Comparison of ENCODE assay signal across 1 cellular context in the genomic region with DNA sequence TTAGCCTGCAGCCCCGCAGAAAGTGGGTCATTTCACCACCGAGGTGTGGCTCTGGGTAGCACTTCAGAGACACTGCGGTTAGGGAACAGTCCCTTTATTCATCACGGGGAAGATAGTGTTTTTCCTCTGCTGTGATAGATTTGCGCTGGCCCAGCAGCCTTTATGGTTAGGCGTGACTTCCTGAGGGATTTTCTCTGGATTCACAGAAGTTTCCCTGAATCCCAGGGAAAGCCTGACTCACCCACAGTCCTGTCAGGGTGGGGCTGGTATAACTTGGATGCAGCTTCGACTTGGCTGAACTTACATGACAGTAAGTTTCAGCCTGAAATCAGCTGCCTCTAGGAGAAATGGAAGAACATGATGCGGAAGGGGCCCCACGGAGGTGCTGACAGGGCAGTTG.
TF ChIP-seq lines count a peak whose summit lies in the region.

No MANE protein-coding gene starts in this region.

TF ChIP-seq in SK-N-SH, 30 proteins besides CTCF, POLR2A, EP300 and RAD21 (continued from another document):
- TF ChIP-seq, protein P1, sequence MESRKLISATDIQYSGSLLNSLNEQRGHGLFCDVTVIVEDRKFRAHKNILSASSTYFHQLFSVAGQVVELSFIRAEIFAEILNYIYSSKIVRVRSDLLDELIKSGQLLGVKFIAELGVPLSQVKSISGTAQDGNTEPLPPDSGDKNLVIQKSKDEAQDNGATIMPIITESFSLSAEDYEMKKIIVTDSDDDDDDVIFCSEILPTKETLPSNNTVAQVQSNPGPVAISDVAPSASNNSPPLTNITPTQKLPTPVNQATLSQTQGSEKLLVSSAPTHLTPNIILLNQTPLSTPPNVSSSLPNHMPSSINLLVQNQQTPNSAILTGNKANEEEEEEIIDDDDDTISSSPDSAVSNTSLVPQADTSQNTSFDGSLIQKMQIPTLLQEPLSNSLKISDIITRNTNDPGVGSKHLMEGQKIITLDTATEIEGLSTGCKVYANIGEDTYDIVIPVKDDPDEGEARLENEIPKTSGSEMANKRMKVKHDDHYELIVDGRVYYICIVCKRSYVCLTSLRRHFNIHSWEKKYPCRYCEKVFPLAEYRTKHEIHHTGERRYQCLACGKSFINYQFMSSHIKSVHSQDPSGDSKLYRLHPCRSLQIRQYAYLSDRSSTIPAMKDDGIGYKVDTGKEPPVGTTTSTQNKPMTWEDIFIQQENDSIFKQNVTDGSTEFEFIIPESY (IDR thresholded peaks at IDR 0.05; ENCODE audit: borderline replicate concordance, low read depth) = no peak
- TF ChIP-seq, protein P2, sequence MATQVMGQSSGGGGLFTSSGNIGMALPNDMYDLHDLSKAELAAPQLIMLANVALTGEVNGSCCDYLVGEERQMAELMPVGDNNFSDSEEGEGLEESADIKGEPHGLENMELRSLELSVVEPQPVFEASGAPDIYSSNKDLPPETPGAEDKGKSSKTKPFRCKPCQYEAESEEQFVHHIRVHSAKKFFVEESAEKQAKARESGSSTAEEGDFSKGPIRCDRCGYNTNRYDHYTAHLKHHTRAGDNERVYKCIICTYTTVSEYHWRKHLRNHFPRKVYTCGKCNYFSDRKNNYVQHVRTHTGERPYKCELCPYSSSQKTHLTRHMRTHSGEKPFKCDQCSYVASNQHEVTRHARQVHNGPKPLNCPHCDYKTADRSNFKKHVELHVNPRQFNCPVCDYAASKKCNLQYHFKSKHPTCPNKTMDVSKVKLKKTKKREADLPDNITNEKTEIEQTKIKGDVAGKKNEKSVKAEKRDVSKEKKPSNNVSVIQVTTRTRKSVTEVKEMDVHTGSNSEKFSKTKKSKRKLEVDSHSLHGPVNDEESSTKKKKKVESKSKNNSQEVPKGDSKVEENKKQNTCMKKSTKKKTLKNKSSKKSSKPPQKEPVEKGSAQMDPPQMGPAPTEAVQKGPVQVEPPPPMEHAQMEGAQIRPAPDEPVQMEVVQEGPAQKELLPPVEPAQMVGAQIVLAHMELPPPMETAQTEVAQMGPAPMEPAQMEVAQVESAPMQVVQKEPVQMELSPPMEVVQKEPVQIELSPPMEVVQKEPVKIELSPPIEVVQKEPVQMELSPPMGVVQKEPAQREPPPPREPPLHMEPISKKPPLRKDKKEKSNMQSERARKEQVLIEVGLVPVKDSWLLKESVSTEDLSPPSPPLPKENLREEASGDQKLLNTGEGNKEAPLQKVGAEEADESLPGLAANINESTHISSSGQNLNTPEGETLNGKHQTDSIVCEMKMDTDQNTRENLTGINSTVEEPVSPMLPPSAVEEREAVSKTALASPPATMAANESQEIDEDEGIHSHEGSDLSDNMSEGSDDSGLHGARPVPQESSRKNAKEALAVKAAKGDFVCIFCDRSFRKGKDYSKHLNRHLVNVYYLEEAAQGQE (IDR thresholded peaks at IDR 0.05; ENCODE audit: low read depth, low read length) = no peak
- TF ChIP-seq FOXM1 (IDR thresholded peaks at IDR 0.05; ENCODE audit: low read depth) (no peak), GABPA (IDR thresholded peaks at IDR 0.05; ENCODE audit: low read depth) (no peak)
- TF ChIP-seq, protein P3, sequence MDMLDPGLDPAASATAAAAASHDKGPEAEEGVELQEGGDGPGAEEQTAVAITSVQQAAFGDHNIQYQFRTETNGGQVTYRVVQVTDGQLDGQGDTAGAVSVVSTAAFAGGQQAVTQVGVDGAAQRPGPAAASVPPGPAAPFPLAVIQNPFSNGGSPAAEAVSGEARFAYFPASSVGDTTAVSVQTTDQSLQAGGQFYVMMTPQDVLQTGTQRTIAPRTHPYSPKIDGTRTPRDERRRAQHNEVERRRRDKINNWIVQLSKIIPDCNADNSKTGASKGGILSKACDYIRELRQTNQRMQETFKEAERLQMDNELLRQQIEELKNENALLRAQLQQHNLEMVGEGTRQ (IDR thresholded peaks at IDR 0.05; ENCODE audit: borderline replicate concordance, low read depth, low read length) = no peak
TF ChIP-seq in SK-N-SH: peak in this region for 0.
